11 cellular contexts compared by ENCODE assay signal in genomic region chr19:2047076-2047448, GRCh38. TPM values are rescaled to one million over a fixed set of nuclear protein-coding genes. Genes with fewer than 3 reads are reported as not detected.
A peak's percentile ranks its signal among the peaks of the same experiment; 100 is the strongest.
DNase-seq lines count a peak whose midpoint lies in the region; ATAC-seq and TF ChIP-seq lines count a peak whose summit lies in the region.
"Had no signal": no experiment of that assay in that cellular context is flagged by ENCODE, and none has a peak within 500 bp of the region (broad histone marks: within the 10 kb centered on the region; RNA-seq: fewer than 3 reads in every experiment).

No MANE protein-coding gene starts in this region.

- H3K27me3 Mint-ChIP-seq in activated CD4-positive, alpha-beta T cell treated with anti-CD3 and anti-CD28 coated beads, Interleukin-2, amount 10 ng/mL, durations not matched to agents 24 days and 14 days: no peaks in the 10 kb centered on the region

- CTCF ChIA-PET in A673 (lab: Charles Lee): no interaction called here

- TF ChIP-seq CTCF in ascending aorta (IDR thresholded peaks at IDR 0.05) (no peak), lung (IDR thresholded peaks at IDR 0.05; ENCODE audit: control extremely low read depth, extremely low read depth) (no peak), transverse colon (IDR thresholded peaks at IDR 0.05) (no peak), A673 (conservative IDR thresholded peaks at IDR 0.05; ENCODE audit: low read depth, low read length) (no peak)

- H3K4me3 ChIP-seq in ascending aorta (peak overlapping the region in 1 of 2 donors; percentile 98), lung (no peak overlapping the region), transverse colon (no peak overlapping the region), A673 (ENCODE audit: low read depth, low read length, poor library complexity, severe bottlenecking) (no peak overlapping the region)

- in situ Hi-C loops in transverse colon (cut with MboI; ENCODE audit: low pct_ligation_motif_present in 1 of 4, low pct_unique_long_range_greater_than_20kb in 1 of 4, low sequenced_read_pairs in 3 of 4): no loop called here
- in situ Hi-C loops in G401 (cut with HindIII; ENCODE audit: low sequenced_read_pairs): no loop called here

- POLR2A ChIA-PET in A673 (lab: Charles Lee; ENCODE audit: low non-redundant PET): no interaction called here

- H3K27ac ChIP-seq in ascending aorta (peak overlapping the region; percentile 92 to 97), lung (ENCODE audit: low read depth in 1 of 2, low read length in 1 of 2) (peak overlapping the region; percentile 69 to 96), transverse colon (peak overlapping the region; percentile 96 to 100 (median 99)), A673 (ENCODE audit: low read depth, low read length, poor library complexity, severe bottlenecking) (no peak overlapping the region)

- TF ChIP-seq POLR2A in transverse colon (IDR thresholded peaks at IDR 0.05): no peak

- H3K36me3 Mint-ChIP-seq in activated CD4-positive, alpha-beta T cell treated with anti-CD3 and anti-CD28 coated beads, Interleukin-2, amount 10 ng/mL, durations not matched to agents 24 days and 14 days (ENCODE audit: low read depth): peaks cover 24% of the 10 kb centered on the region

- DNase-seq in activated CD4-positive, alpha-beta T cell treated with anti-CD3 and anti-CD28 coated beads, Interleukin-2, amount 10 ng/mL, durations not matched to agents 24 days and 14 days: peak; percentile 65
- DNase-seq in activated CD4-positive, alpha-beta T cell treated with anti-CD3 and anti-CD28 coated beads, Interleukin-2, amount 50 U/mL, for 1 hour: no peak
- DNase-seq in ascending aorta (ENCODE audit: low spot score in 2 of 2) (no peak), lung (ENCODE audit: low spot score) (no peak), transverse colon (no peak), G401 (ENCODE audit: low spot score) (no peak), A673 (ENCODE audit: low spot score) (no peak)
- no peak for DNase-seq in stimulated activated naive CD4-positive, alpha-beta T cell (lab: John Stamatoyannopoulos, UW)
- DNase-seq: cortex of kidney, GDM1, T-helper 2 cell had no signal

- H3K36me3 ChIP-seq in ascending aorta (peaks cover 32 to 37% of the 10 kb centered on the region in 2 donors), lung (ENCODE audit: control insufficient read depth in 2 of 2, insufficient read depth in 2 of 2, low read length in 2 of 2) (peaks cover 0 to 60% of the 10 kb centered on the region in 2 donors), transverse colon (peaks cover 0 to 8% (median 4%) of the 10 kb centered on the region in 4 donors), A673 (ENCODE audit: insufficient read depth, low read length, poor library complexity, severe bottlenecking) (peaks cover 13% of the 10 kb centered on the region)

- H3K27me3 ChIP-seq in ascending aorta: no peaks in the 10 kb centered on the region
- no peaks in the 10 kb centered on the region for H3K27me3 ChIP-seq in lung (ENCODE audit: control insufficient read depth, insufficient read depth)
- no peaks in the 10 kb centered on the region for H3K27me3 ChIP-seq in transverse colon
- H3K27me3 ChIP-seq in A673 (replicated peaks; ENCODE audit: insufficient read depth, low read depth, low read length, poor library complexity): no peaks in the 10 kb centered on the region

- H3K4me1 ChIP-seq in ascending aorta (peaks cover 50 to 56% of the 10 kb centered on the region in 2 donors), lung (ENCODE audit: control insufficient read depth in 2 of 2, insufficient read depth in 2 of 2, low read length in 2 of 2) (peaks cover 14 to 71% of the 10 kb centered on the region in 2 donors), transverse colon (peaks cover 68 to 80% (median 72%) of the 10 kb centered on the region in 4 donors), A673 (ENCODE audit: insufficient read depth, low read length, poor library complexity, severe bottlenecking) (peaks cover 22% of the 10 kb centered on the region)

- H3K9me3 ChIP-seq in ascending aorta: no peaks in the 10 kb centered on the region
- H3K9me3 ChIP-seq in lung (ENCODE audit: control insufficient read depth in 2 of 2, insufficient read depth in 1 of 2, low read length in 1 of 2): no peaks in the 10 kb centered on the region
- no peaks in the 10 kb centered on the region for H3K9me3 ChIP-seq in transverse colon
- no peaks in the 10 kb centered on the region for H3K9me3 ChIP-seq in A673 (ENCODE audit: low read depth, low read length, poor library complexity, severe bottlenecking)

- no TSS peak for BruUV-seq in A673 (replicated peaks; lab: Mats Ljungman, UMichigan)

- H3K4me1 Mint-ChIP-seq in activated CD4-positive, alpha-beta T cell treated with anti-CD3 and anti-CD28 coated beads, Interleukin-2, amount 10 ng/mL, durations not matched to agents 24 days and 14 days: peaks cover 30% of the 10 kb centered on the region

- no peak overlapping the region for H3K27ac Mint-ChIP-seq in activated CD4-positive, alpha-beta T cell treated with anti-CD3 and anti-CD28 coated beads, Interleukin-2, amount 10 ng/mL, durations not matched to agents 24 days and 14 days

- WGBS in lung, 2 donors: 66 to 84% methylated on average over 6 of the region's 6 CpGs
- WGBS in transverse colon (ENCODE audit: low coverage in 1 of 2), 2 donors: 69% methylated on average over 5 of the region's 6 CpGs; no CpG with 5 or more reads in 1 of the 2 donors

- no peak for ATAC-seq in lung (ENCODE audit: insufficient read depth, low FRiP score)

- no peak overlapping the region for H3K4me3 Mint-ChIP-seq in activated CD4-positive, alpha-beta T cell treated with anti-CD3 and anti-CD28 coated beads, Interleukin-2, amount 10 ng/mL, durations not matched to agents 24 days and 14 days

- H3K9me3 Mint-ChIP-seq in activated CD4-positive, alpha-beta T cell treated with anti-CD3 and anti-CD28 coated beads, Interleukin-2, amount 10 ng/mL, durations not matched to agents 24 days and 14 days: no peaks in the 10 kb centered on the region

- intact Hi-C loops in activated CD4-positive, alpha-beta T cell treated with anti-CD3 and anti-CD28 coated beads, Interleukin-2, amount 10 ng/mL, durations not matched to agents 24 days and 14 days (cut with micrococcal nuclease): no loop called here
- intact Hi-C loops in ascending aorta (cut with DNase I): no loop called here
- intact Hi-C loops in transverse colon (cut with DNase I; ENCODE audit: low total_unique reads): no loop called here
- intact Hi-C loops in A673 (cut with micrococcal nuclease; ENCODE audit: unreplicated experiment): no loop called here

- no peak for TF ChIP-seq EP300 in transverse colon (IDR thresholded peaks at IDR 0.05; ENCODE audit: low read depth)

RNA-seq across cellular contexts. Expression of gene MKNK2, which starts 4.0 kb away (rescaled TPM):
- 159 and 169 TPM in 2 replicates for total RNA-seq in activated CD4-positive, alpha-beta T cell treated with anti-CD3 and anti-CD28 coated beads, Interleukin-2, amount 10 ng/mL, durations not matched to agents 24 days and 14 days
- total RNA-seq in ascending aorta (228 TPM), lung (100 to 1,000 TPM; 107 to 333 TPM), transverse colon (100 to 1,000 TPM; 189 to 279 (median 236) TPM), A673 (2021) (106 and 107 TPM in 2 replicates)
- 100 to 1,000 TPM; 132 to 189 TPM for polyA plus RNA-seq in lung
- total RNA-seq in G401 (2014; rRNA removed; shearing (Covaris generic)): 113 and 118 TPM in 2 replicates

RNA-seq across cellular contexts. Expression of gene BTBD2, which starts 31.5 kb away (rescaled TPM):
- total RNA-seq in activated CD4-positive, alpha-beta T cell treated with anti-CD3 and anti-CD28 coated beads, Interleukin-2, amount 10 ng/mL, durations not matched to agents 24 days and 14 days: 25.8 and 30.2 TPM in 2 replicates
- total RNA-seq in ascending aorta (90.1 TPM), lung (10 to 100 TPM; 49.5 to 62.3 TPM), transverse colon (10 to 100 TPM; 66.7 to 88.6 (median 84.4) TPM), A673 (2021) (91.7 and 110 TPM in 2 replicates)
- 10 to 100 TPM; 35.5 to 40.1 TPM for polyA plus RNA-seq in lung
- total RNA-seq in G401 (2014; rRNA removed; shearing (Covaris generic)): 70.9 and 89.0 TPM in 2 replicates

RNA-seq across cellular contexts. Expression of gene MOB3A, which starts 49.1 kb away (rescaled TPM):
- 184 and 185 TPM in 2 replicates for total RNA-seq in activated CD4-positive, alpha-beta T cell treated with anti-CD3 and anti-CD28 coated beads, Interleukin-2, amount 10 ng/mL, durations not matched to agents 24 days and 14 days
- total RNA-seq in ascending aorta: 44.4 TPM
- 10 to 100 TPM; 45.2 to 86.6 TPM for total RNA-seq in lung
- polyA plus RNA-seq in lung: 10 to 100 TPM; 17.7 to 44.9 TPM
- total RNA-seq in transverse colon: 10 to 100 TPM; 18.7 to 74.2 (median 46.1) TPM
- total RNA-seq in G401 (2014; rRNA removed; shearing (Covaris generic)): 20.6 and 29.0 TPM in 2 replicates
- 40.7 and 47.1 TPM in 2 replicates for total RNA-seq in A673 (2021)

RNA-seq across cellular contexts. Expression of gene IZUMO4, which starts 49.7 kb away (rescaled TPM):
- 9.5 and 10.0 TPM in 2 replicates for total RNA-seq in activated CD4-positive, alpha-beta T cell treated with anti-CD3 and anti-CD28 coated beads, Interleukin-2, amount 10 ng/mL, durations not matched to agents 24 days and 14 days
- total RNA-seq in ascending aorta (not detected), lung (1 to 10 TPM; 5.0 to 8.4 TPM), transverse colon (1 to 10 TPM in 2 of 4 donors, not detected in 2; 2.3 to 5.4 TPM), A673 (2021) (1.6 and 2.5 TPM in 2 replicates)
- 1 to 10 TPM; 6.1 to 9.8 TPM for polyA plus RNA-seq in lung
- 0.25 and 4.0 TPM in 2 replicates for total RNA-seq in G401 (2014; rRNA removed; shearing (Covaris generic))
